12 cellular contexts compared by ENCODE assay signal in the genomic region with DNA sequence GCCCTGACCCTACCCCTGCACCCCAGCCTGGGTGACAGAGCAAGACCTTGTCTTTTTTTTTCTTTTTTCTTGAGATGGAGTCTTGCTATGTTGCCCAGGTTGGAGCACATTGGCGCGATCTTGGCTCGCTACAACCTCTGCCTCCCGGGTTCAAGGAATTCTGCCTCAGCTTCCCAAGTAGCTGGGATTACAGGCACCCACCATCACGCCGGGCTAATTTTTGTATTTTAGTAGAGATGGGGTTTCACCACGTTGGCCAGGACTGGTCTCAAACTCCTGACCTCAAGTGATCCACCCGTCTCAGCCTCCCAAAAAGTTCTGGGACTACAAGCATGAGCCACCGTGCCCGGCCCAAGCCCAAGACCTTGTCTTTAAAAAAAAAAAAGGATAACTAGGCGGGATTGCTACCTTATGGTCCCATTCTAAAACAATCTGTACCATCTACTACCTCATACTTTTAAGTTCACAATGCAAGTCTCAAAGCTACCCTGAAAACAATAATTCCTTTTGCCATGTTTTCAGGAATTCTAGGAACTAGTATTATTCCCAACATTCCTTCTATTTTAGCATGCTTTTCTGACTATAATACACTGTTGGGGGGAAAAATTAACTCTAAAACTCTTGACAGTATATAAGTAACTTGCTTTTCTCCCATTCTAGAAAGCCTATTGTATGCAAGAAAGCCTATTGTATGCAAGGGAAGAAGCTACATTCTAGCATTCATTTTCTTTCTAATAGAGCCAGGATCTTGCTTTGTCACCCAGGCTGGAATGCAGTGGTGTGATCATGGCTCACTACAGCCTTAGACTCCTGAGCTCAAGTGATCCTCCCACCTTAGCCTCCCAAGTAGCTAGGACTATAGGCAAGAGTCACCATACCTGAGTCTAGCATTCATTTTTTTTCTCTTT. TPM values are rescaled to one million over a fixed set of nuclear protein-coding genes. Genes with fewer than 3 reads are reported as not detected.
DNase-seq lines count a peak whose midpoint lies in the region; ATAC-seq, FAIRE-seq and TF ChIP-seq lines count a peak whose summit lies in the region.
"Had no signal": no experiment of that assay in that cellular context is flagged by ENCODE, and none has a peak within 500 bp of the region (broad histone marks: within the 10 kb centered on the region; RNA-seq: fewer than 3 reads in every experiment).

No MANE protein-coding gene starts in this region.

- peaks cover 35% of the 10 kb centered on the region for H3K79me2 ChIP-seq in endothelial cell of umbilical vein (ENCODE audit: control insufficient read depth, insufficient read depth, low read length)

- no peaks in the 10 kb centered on the region for H3K27me3 ChIP-seq in endothelial cell of umbilical vein (ENCODE audit: control insufficient read depth in 2 of 2, insufficient read depth in 2 of 2, low read length in 2 of 2)
- H3K27me3 ChIP-seq in stomach: no peaks in the 10 kb centered on the region

- H3K4me3 ChIP-seq in endothelial cell of umbilical vein (replicated peaks in 1 of 3; ENCODE audit: insufficient read depth in 1 of 3, low read depth in 1 of 3, low read length in 3 of 3): no peak overlapping the region
- no peak overlapping the region for H3K4me3 ChIP-seq in stomach
- H3K4me3 ChIP-seq: skin epidermis had no signal

- TF ChIP-seq EP300 in stomach (IDR thresholded peaks at IDR 0.05): no peak

- H3K9ac ChIP-seq in endothelial cell of umbilical vein (replicated peaks; ENCODE audit: extremely low read depth, insufficient read depth, low read length): no peak overlapping the region

- no peak overlapping the region for H2AFZ ChIP-seq in endothelial cell of umbilical vein (ENCODE audit: low read depth, low read length)

- H3K36me3 ChIP-seq in endothelial cell of umbilical vein (ENCODE audit: control insufficient read depth in 2 of 2, extremely low read depth in 1 of 2, insufficient read depth in 2 of 2, low read length in 2 of 2): peaks cover 16 to 37% of the 10 kb centered on the region in 2 experiments
- peaks cover 63 to 94% (median 93%) of the 10 kb centered on the region in 4 donors for H3K36me3 ChIP-seq in stomach

- POLR2A ChIA-PET in RWPE1 (lab: Yijun Ruan, JAX; ENCODE audit: low non-redundant PET) (interaction anchor here (0.6 kb wide), 1 partner anchor 12 kb away, joined by 3 read pairs; no protein-coding TSS in a partner anchor), endothelial cell of umbilical vein (lab: Charles Lee) (interaction anchor here (0.7 to 1.0 kb wide), 2 partner anchors 18 to 107 kb away, joined by 3 to 4 read pairs; partner anchors contain the start of gene IER3)

- no peak overlapping the region for H3K4me2 ChIP-seq in endothelial cell of umbilical vein (ENCODE audit: insufficient read depth, low read length)

- H3K9me3 ChIP-seq in endothelial cell of umbilical vein (replicated peaks; ENCODE audit: control insufficient read depth, insufficient read depth, low read length): no peaks in the 10 kb centered on the region
- H3K9me3 ChIP-seq in stomach: no peaks in the 10 kb centered on the region

- DNase-seq in activated CD8-positive, alpha-beta memory T cell treated with anti-CD3 and anti-CD28 coated beads for 24 hours: peak; percentile 64
- no peak for DNase-seq in activated CD8-positive, alpha-beta memory T cell treated with anti-CD3 and anti-CD28 coated beads, Interleukin-2, amount 50 U/mL, for 48 hours
- no peak for DNase-seq in RWPE1 (ENCODE audit: low spot score)
- no peak for DNase-seq in endothelial cell of umbilical vein (ENCODE audit: low read depth, low spot score)
- DNase-seq in stomach: no peak
- no peak for DNase-seq in NCI-H526 treated with DMSO at 0.1 percent for 48 hours (lab: John Stamatoyannopoulos, UW)
- DNase-seq: AML-193, cerebellar nuclear complex, mammary epithelial cell had no signal

- H3K9me1 ChIP-seq in endothelial cell of umbilical vein (replicated peaks; ENCODE audit: control insufficient read depth, extremely low read depth, insufficient read depth, low read length): no peaks in the 10 kb centered on the region

- peak; percentile 40 for FAIRE-seq in endothelial cell of umbilical vein (lab: Jason Lieb, UNC)

- TF ChIP-seq CTCF in RWPE1 (conservative IDR thresholded peaks at IDR 0.05; ENCODE audit: low read depth) (no peak), endothelial cell of umbilical vein (IDR thresholded peaks at IDR 0.05; ENCODE audit: extremely low read depth in 1 of 2, insufficient read depth in 1 of 2, low read depth in 1 of 2, low read length in 2 of 2) (no peak), stomach (IDR thresholded peaks at IDR 0.05) (no peak)

- intact Hi-C loops in endothelial cell of umbilical vein (cut with micrococcal nuclease) (no loop called here), stomach (cut with DNase I; ENCODE audit: low total_unique reads) (loop anchor here (5.0 kb wide), 1 partner anchor 49 kb away; no protein-coding TSS in a partner anchor)

- CTCF ChIA-PET in RWPE1 (lab: Yijun Ruan, JAX) (interaction anchor here (0.6 to 1.4 kb wide), 5 partner anchors 29 to 384 kb away, joined by 3 to 6 read pairs (median 3); no protein-coding TSS in a partner anchor), endothelial cell of umbilical vein (lab: Charles Lee) (interaction anchor here (0.9 to 9.2 kb wide), 5 partner anchors 25 to 361 kb away, joined by 3 to 296 read pairs (median 4); no protein-coding TSS in a partner anchor)

- TF ChIP-seq POLR2A in endothelial cell of umbilical vein (IDR thresholded peaks at IDR 0.05; ENCODE audit: low read depth, low read length) (peak; percentile 50), stomach (IDR thresholded peaks at IDR 0.05) (no peak)

- whole genome bisulfite sequencing in stomach, 5 donors: 83 to 88% (median 87%) methylated on average over 11 of the region's 11 CpGs

- H3K27ac ChIP-seq in RWPE1 (peak overlapping the region; percentile 72), endothelial cell of umbilical vein (ENCODE audit: insufficient read depth, low read depth, low read length) (no peak overlapping the region), stomach (peak overlapping the region in 3 of 5 donors; percentile 22 to 98 (median 49))

- H3K4me1 ChIP-seq in endothelial cell of umbilical vein (ENCODE audit: control insufficient read depth, extremely low read depth, insufficient read depth, low read length) (peaks cover 23% of the 10 kb centered on the region), stomach (peaks cover 26 to 78% (median 51%) of the 10 kb centered on the region in 4 donors)

- dilution Hi-C loops in endothelial cell of umbilical vein (cut with MboI; ENCODE audit: extremely low pct_ligation_motif_present, low sequenced_read_pairs): loop anchor here (25.0 kb wide), 1 partner anchor 161 kb away; the partner anchor contains the start of gene DDR1

- ATAC-seq in HG02852 (IDR thresholded peaks at IDR 0.05; ENCODE audit: unreplicated experiment): no peak
- no peak for ATAC-seq in HG03196 (IDR thresholded peaks at IDR 0.05; ENCODE audit: unreplicated experiment)

- peaks cover 7% of the 10 kb centered on the region for H4K20me1 ChIP-seq in endothelial cell of umbilical vein (replicated peaks; ENCODE audit: control insufficient read depth, extremely low read depth, insufficient read depth, low read length)

- no TSS peak for BruUV-seq in endothelial cell of umbilical vein (replicated peaks; lab: Mats Ljungman, UMichigan)

RNA-seq across cellular contexts. Expression of gene TUBB, which starts 6.6 kb away (rescaled TPM):
- total RNA-seq in endothelial cell of umbilical vein (1,243 and 1,276 TPM in 2 replicates), stomach (100 to 1,000 TPM in 4 of 5 donors, 10 to 100 TPM in 1; 67.5 to 177 (median 109) TPM)
- polyA plus RNA-seq in endothelial cell of umbilical vein (1,408 and 1,437 TPM in 2 replicates), stomach (100 to 1,000 TPM; 127 to 223 (median 183) TPM)
- polyA plus RNA-seq in endothelial cell of umbilical vein (2011; cell fraction: cytosol; rRNA removed): 1,278 and 1,444 TPM in 2 replicates
- 567 and 602 TPM in 2 replicates for polyA plus RNA-seq in endothelial cell of umbilical vein (2011; cell fraction: nucleus; rRNA removed)
- 869 and 1,219 TPM in 2 replicates for polyA plus RNA-seq in endothelial cell of umbilical vein (2012)
- 1,727 and 1,760 TPM in 2 replicates for polyA minus RNA-seq in endothelial cell of umbilical vein
- polyA minus RNA-seq in endothelial cell of umbilical vein (2011; cell fraction: cytosol; rRNA and poly(A)+ RNA removed): 468 TPM
- 213 and 284 TPM in 2 replicates for polyA minus RNA-seq in endothelial cell of umbilical vein (2011; cell fraction: nucleus; rRNA and poly(A)+ RNA removed)

RNA-seq across cellular contexts. Expression of gene MDC1, which starts 9.7 kb away (rescaled TPM):
- total RNA-seq in endothelial cell of umbilical vein (42.3 and 43.6 TPM in 2 replicates), stomach (100 to 1,000 TPM in 2 of 5 donors, 10 to 100 TPM in 2, 1 to 10 TPM in 1; 9.6 to 153 (median 99.2) TPM)
- polyA plus RNA-seq in endothelial cell of umbilical vein (15.6 and 16.8 TPM in 2 replicates), stomach (1 to 10 TPM; 3.8 to 8.7 (median 4.2) TPM)
- 13.0 and 13.4 TPM in 2 replicates for polyA plus RNA-seq in endothelial cell of umbilical vein (2011; cell fraction: cytosol; rRNA removed)
- polyA plus RNA-seq in endothelial cell of umbilical vein (2011; cell fraction: nucleus; rRNA removed): 36.2 and 49.0 TPM in 2 replicates
- 16.8 and 20.4 TPM in 2 replicates for polyA plus RNA-seq in endothelial cell of umbilical vein (2012)
- polyA minus RNA-seq in endothelial cell of umbilical vein: 14.6 and 17.6 TPM in 2 replicates
- polyA minus RNA-seq in endothelial cell of umbilical vein (2011; cell fraction: cytosol; rRNA and poly(A)+ RNA removed): 20.7 TPM
- polyA minus RNA-seq in endothelial cell of umbilical vein (2011; cell fraction: nucleus; rRNA and poly(A)+ RNA removed): 11.9 and 14.6 TPM in 2 replicates

RNA-seq across cellular contexts. Expression of gene FLOT1, which starts 15.7 kb away (rescaled TPM):
- total RNA-seq in endothelial cell of umbilical vein: 141 and 145 TPM in 2 replicates
- 146 and 154 TPM in 2 replicates for polyA plus RNA-seq in endothelial cell of umbilical vein
- polyA plus RNA-seq in endothelial cell of umbilical vein (2011; cell fraction: cytosol; rRNA removed): 146 and 167 TPM in 2 replicates
- polyA plus RNA-seq in endothelial cell of umbilical vein (2011; cell fraction: nucleus; rRNA removed): 258 and 271 TPM in 2 replicates
- polyA plus RNA-seq in endothelial cell of umbilical vein (2012): 59.6 and 86.3 TPM in 2 replicates
- polyA minus RNA-seq in endothelial cell of umbilical vein: 122 and 136 TPM in 2 replicates
- polyA minus RNA-seq in endothelial cell of umbilical vein (2011; cell fraction: cytosol; rRNA and poly(A)+ RNA removed): 62.8 TPM
- 238 and 240 TPM in 2 replicates for polyA minus RNA-seq in endothelial cell of umbilical vein (2011; cell fraction: nucleus; rRNA and poly(A)+ RNA removed)
- total RNA-seq in stomach: 100 to 1,000 TPM in 2 of 5 donors, 10 to 100 TPM in 3; 40.6 to 201 (median 74.7) TPM
- polyA plus RNA-seq in stomach: 100 to 1,000 TPM; 145 to 178 (median 151) TPM

RNA-seq across cellular contexts. Expression of gene IER3, which starts 17.6 kb away (rescaled TPM):
- total RNA-seq in endothelial cell of umbilical vein (163 and 170 TPM in 2 replicates), stomach (100 to 1,000 TPM in 2 of 5 donors, 10 to 100 TPM in 3; 16.5 to 144 (median 92.8) TPM)
- polyA plus RNA-seq in endothelial cell of umbilical vein (344 and 468 TPM in 2 replicates), stomach (100 to 1,000 TPM; 112 to 187 (median 147) TPM)
- 344 and 363 TPM in 2 replicates for polyA plus RNA-seq in endothelial cell of umbilical vein (2011; cell fraction: cytosol; rRNA removed)
- polyA plus RNA-seq in endothelial cell of umbilical vein (2011; cell fraction: nucleus; rRNA removed): 547 and 658 TPM in 2 replicates
- 266 and 464 TPM in 2 replicates for polyA plus RNA-seq in endothelial cell of umbilical vein (2012)
- 77.6 and 100 TPM in 2 replicates for polyA minus RNA-seq in endothelial cell of umbilical vein
- polyA minus RNA-seq in endothelial cell of umbilical vein (2011; cell fraction: cytosol; rRNA and poly(A)+ RNA removed): 38.7 TPM
- 87.7 and 161 TPM in 2 replicates for polyA minus RNA-seq in endothelial cell of umbilical vein (2011; cell fraction: nucleus; rRNA and poly(A)+ RNA removed)

RNA-seq across cellular contexts. Expression of gene NRM, which starts 36.0 kb away (rescaled TPM):
- total RNA-seq in endothelial cell of umbilical vein (28.5 and 32.2 TPM in 2 replicates), stomach (1 to 10 TPM in 4 of 5 donors, under 1 TPM in 1; 0.92 to 6.4 (median 2.9) TPM)
- polyA plus RNA-seq in endothelial cell of umbilical vein (33.8 and 36.7 TPM in 2 replicates), stomach (10 to 100 TPM in 1 of 3 donors, 1 to 10 TPM in 2; 4.1 to 15.8 (median 8.5) TPM)
- polyA plus RNA-seq in endothelial cell of umbilical vein (2011; cell fraction: cytosol; rRNA removed): 33.0 and 34.0 TPM in 2 replicates
- polyA plus RNA-seq in endothelial cell of umbilical vein (2011; cell fraction: nucleus; rRNA removed): 16.0 and 18.9 TPM in 2 replicates
- polyA plus RNA-seq in endothelial cell of umbilical vein (2012): 17.7 and 22.2 TPM in 2 replicates
- polyA minus RNA-seq in endothelial cell of umbilical vein: 17.5 and 18.7 TPM in 2 replicates
- 20.0 TPM for polyA minus RNA-seq in endothelial cell of umbilical vein (2011; cell fraction: cytosol; rRNA and poly(A)+ RNA removed)
- polyA minus RNA-seq in endothelial cell of umbilical vein (2011; cell fraction: nucleus; rRNA and poly(A)+ RNA removed): 4.5 and 7.8 TPM in 2 replicates
